Comparison of ENCODE assay signal across 12 cellular contexts in genomic region chr2:236571161-236571560, GRCh38. TPM values are rescaled to one million over a fixed set of nuclear protein-coding genes. Genes with fewer than 3 reads are reported as not detected.
A peak's percentile ranks its signal among the peaks of the same experiment; 100 is the strongest.
DNase-seq lines count a peak whose midpoint lies in the region; ATAC-seq, FAIRE-seq and TF ChIP-seq lines count a peak whose summit lies in the region.
"Had no signal": no experiment of that assay in that cellular context is flagged by ENCODE, and none has a peak within 500 bp of the region (broad histone marks: within the 10 kb centered on the region; RNA-seq: fewer than 3 reads in every experiment).

No MANE protein-coding gene starts in this region.

- H3K9me3 ChIP-seq in duodenal mucosa (ENCODE audit: control insufficient read depth in 1 of 2, low read length in 2 of 2), result no peaks in the 10 kb centered on the region
- H3K9me3 ChIP-seq in muscle layer of colon (ENCODE audit: low read length), result no peaks in the 10 kb centered on the region
- no peaks in the 10 kb centered on the region for H3K9me3 ChIP-seq in upper lobe of left lung
- H3K9me3 ChIP-seq: adrenal gland had no signal

- no peak overlapping the region for H3K27ac ChIP-seq in duodenal mucosa (ENCODE audit: low read depth, low read length)
- peak overlapping the region; percentile 24 for H3K27ac ChIP-seq in muscle layer of colon (ENCODE audit: low read depth, low read length)
- no peak overlapping the region for H3K27ac ChIP-seq in upper lobe of left lung
- H3K27ac ChIP-seq: adrenal gland had no signal

- DNase-seq in activated CD4-positive, alpha-beta T cell treated with anti-CD3 and anti-CD28 coated beads, Interleukin-2, amount 10 ng/mL, durations not matched to agents 7 days and 5 days, result no peak
- DNase-seq in activated CD4-positive, alpha-beta T cell treated with anti-CD3 and anti-CD28 coated beads for 48 hours, result no peak
- DNase-seq in upper lobe of left lung (no peak), Ammon's horn (ENCODE audit: low spot score) (no peak), D721Med (ENCODE audit: insufficient read length, low spot score) (no peak), NCI-H1417 (lab: John Stamatoyannopoulos, UW) (no peak)
- DNase-seq: activated CD4-positive, alpha-beta T cell treated with anti-CD3 and anti-CD28 coated beads, Interleukin-2, amount 50 U/mL, for 48 hours; adrenal gland; foreskin melanocyte; stimulated activated CD4-positive, alpha-beta T cell treated with anti-CD3 and anti-CD28 coated beads, Interleukin-1b, Interleukin-23, amount 100 ng/mL, for 48 hours had no signal

- FAIRE-seq in D721Med (lab: Jason Lieb, UNC), result no peak

- peak overlapping the region; percentile 60 to 65 for H3K4me3 ChIP-seq in duodenal mucosa (ENCODE audit: low read depth in 1 of 2, low read length in 2 of 2)
- H3K4me3 ChIP-seq in muscle layer of colon (ENCODE audit: low read depth in 1 of 2, low read length in 2 of 2), result peak overlapping the region in 1 of 2 donors; percentile 57
- H3K4me3 ChIP-seq in upper lobe of left lung, result peak overlapping the region in 3 of 4 donors; percentile 20 to 51 (median 33)

- H3K27me3 Mint-ChIP-seq in activated CD4-positive, alpha-beta T cell treated with anti-CD3 and anti-CD28 coated beads, Interleukin-2, amount 10 ng/mL, durations not matched to agents 7 days and 5 days, result peaks cover 3% of the 10 kb centered on the region

- TF ChIP-seq POLR2A in upper lobe of left lung (IDR thresholded peaks at IDR 0.05), result no peak

- H3K4me3 Mint-ChIP-seq in activated CD4-positive, alpha-beta T cell treated with anti-CD3 and anti-CD28 coated beads, Interleukin-2, amount 10 ng/mL, durations not matched to agents 7 days and 5 days, result no peak overlapping the region

- peak overlapping the region; percentile 13 for H3K27ac Mint-ChIP-seq in activated CD4-positive, alpha-beta T cell treated with anti-CD3 and anti-CD28 coated beads, Interleukin-2, amount 10 ng/mL, durations not matched to agents 7 days and 5 days

- no peak for ATAC-seq in upper lobe of left lung (ENCODE audit: low FRiP score in 2 of 2)

- no peaks in the 10 kb centered on the region for H3K9me3 Mint-ChIP-seq in activated CD4-positive, alpha-beta T cell treated with anti-CD3 and anti-CD28 coated beads, Interleukin-2, amount 10 ng/mL, durations not matched to agents 7 days and 5 days

- peaks cover 35% of the 10 kb centered on the region for H3K4me1 Mint-ChIP-seq in activated CD4-positive, alpha-beta T cell treated with anti-CD3 and anti-CD28 coated beads, Interleukin-2, amount 10 ng/mL, durations not matched to agents 7 days and 5 days

- H3K27me3 ChIP-seq in duodenal mucosa (ENCODE audit: control insufficient read depth in 1 of 2, insufficient read depth in 2 of 2, low read length in 2 of 2) (no peaks in the 10 kb centered on the region), muscle layer of colon (ENCODE audit: control insufficient read depth in 1 of 2, insufficient read depth in 2 of 2, low read length in 2 of 2) (no peaks in the 10 kb centered on the region), upper lobe of left lung (peaks cover 0 to 7% (median 0%) of the 10 kb centered on the region in 4 donors)

- TF ChIP-seq EP300 in upper lobe of left lung (IDR thresholded peaks at IDR 0.05), result no peak

- peaks cover 7% of the 10 kb centered on the region for H3K36me3 Mint-ChIP-seq in activated CD4-positive, alpha-beta T cell treated with anti-CD3 and anti-CD28 coated beads, Interleukin-2, amount 10 ng/mL, durations not matched to agents 7 days and 5 days (ENCODE audit: low read depth)

- TF ChIP-seq CTCF in upper lobe of left lung (IDR thresholded peaks at IDR 0.05) (no peak), D721Med (IDR thresholded peaks at IDR 0.05; ENCODE audit: insufficient read depth, missing control alignments) (no peak)

- H3K36me3 ChIP-seq in duodenal mucosa (ENCODE audit: control insufficient read depth in 1 of 2, insufficient read depth in 2 of 2, low read length in 2 of 2), result no peaks in the 10 kb centered on the region
- no peaks in the 10 kb centered on the region for H3K36me3 ChIP-seq in muscle layer of colon (ENCODE audit: insufficient read depth, low read length)
- no peaks in the 10 kb centered on the region for H3K36me3 ChIP-seq in upper lobe of left lung
- H3K36me3 ChIP-seq: adrenal gland had no signal

- WGBS in upper lobe of left lung, 2 donors, result 81 to 84% methylated on average over 8 of the region's 8 CpGs

- CTCF ChIA-PET in activated CD4-positive, alpha-beta T cell treated with anti-CD3 and anti-CD28 coated beads, Interleukin-2, amount 10 ng/mL, durations not matched to agents 7 days and 5 days (lab: Charles Lee), result interaction anchor here (0.6 to 1.1 kb wide), 4 partner anchors 49 to 149 kb away, joined by 3 read pairs; no protein-coding TSS in a partner anchor

- POLR2A ChIA-PET in activated CD4-positive, alpha-beta T cell treated with anti-CD3 and anti-CD28 coated beads, Interleukin-2, amount 10 ng/mL, durations not matched to agents 7 days and 5 days (lab: Charles Lee), result no interaction called here

- H3K9ac ChIP-seq in duodenal mucosa (ENCODE audit: low read depth in 1 of 2, low read length in 2 of 2) (peak overlapping the region in 1 of 2 donors; percentile 36), muscle layer of colon (ENCODE audit: low read length) (peak overlapping the region; percentile 2)

- H3K4me1 ChIP-seq in duodenal mucosa (ENCODE audit: control insufficient read depth in 1 of 2, insufficient read depth in 2 of 2, low read length in 2 of 2) (peaks cover 30 to 47% of the 10 kb centered on the region in 2 donors), muscle layer of colon (ENCODE audit: insufficient read depth, low read length) (peaks cover 20% of the 10 kb centered on the region), upper lobe of left lung (peaks cover 32 to 36% (median 35%) of the 10 kb centered on the region in 4 donors)

RNA-seq across cellular contexts. Expression of gene ACKR3, which starts 1.5 kb away (rescaled TPM):
- 1 to 10 TPM; 5.4 to 6.4 TPM for total RNA-seq in activated CD4-positive, alpha-beta T cell treated with anti-CD3 and anti-CD28 coated beads, Interleukin-2, amount 10 ng/mL, durations not matched to agents 7 days and 5 days
- total RNA-seq in upper lobe of left lung, result 10 to 100 TPM in 3 of 6 donors, 1 to 10 TPM in 3; 3.9 to 28.5 (median 10.5) TPM
